Comparison of ENCODE assay signal across 15 cellular contexts in genomic region chr4:185524888-185525863, GRCh38. TPM values are rescaled to one million over a fixed set of nuclear protein-coding genes. Genes with fewer than 3 reads are reported as not detected.
DNase-seq lines count a peak whose midpoint lies in the region; ATAC-seq and TF ChIP-seq lines count a peak whose summit lies in the region.
"Had no signal": no experiment of that assay in that cellular context is flagged by ENCODE, and none has a peak within 500 bp of the region (broad histone marks: within the 10 kb centered on the region; RNA-seq: fewer than 3 reads in every experiment).

No MANE protein-coding gene starts in this region.

- H3K27ac Mint-ChIP-seq in glutamatergic neuron (ENCODE audit: unreplicated experiment) (peak overlapping the region; percentile 77), osteocyte (ENCODE audit: unreplicated experiment) (no peak overlapping the region)
- H3K27ac Mint-ChIP-seq: activated T-helper 2 cell treated with anti-CD3 and anti-CD28 coated beads, Interferon-gamma antibody, Interleukin-2, Interleukin-4, amounts not matched to agents 10 μg/mL and 5 μg/mL and 100 μg/mL, durations not matched to agents 14 hours and 24 hours and 36 hours had no signal

- no peak for ATAC-seq in HCT116
- ATAC-seq: GM12878 had no signal

- POLR2A ChIA-PET in HCT116 (lab: Charles Lee) = no interaction called here

- H3K9me3 ChIP-seq in HCT116 (ENCODE audit: control insufficient read depth in 1 of 2, insufficient read depth in 1 of 2, low read depth in 1 of 2, low read length in 2 of 2) (no peaks in the 10 kb centered on the region), SJCRH30 (replicated peaks) (peaks cover 4% of the 10 kb centered on the region), sigmoid colon (peaks cover 0 to 2% (median 0%) of the 10 kb centered on the region in 4 donors)

- CTCF ChIA-PET in HCT116 (lab: Charles Lee) = no interaction called here

- H3K4me1 ChIP-seq in HCT116 (ENCODE audit: control insufficient read depth in 1 of 2, insufficient read depth in 2 of 2, low read length in 2 of 2) (no peaks in the 10 kb centered on the region), SJCRH30 (peaks cover 16% of the 10 kb centered on the region), sigmoid colon (peaks cover 0 to 33% (median 13%) of the 10 kb centered on the region in 4 donors)

- H4K20me1 ChIP-seq in HCT116 (ENCODE audit: insufficient read depth) = no peaks in the 10 kb centered on the region

- no peaks in the 10 kb centered on the region for H3K79me2 ChIP-seq in HCT116 (ENCODE audit: insufficient read depth, low read length)

- BruUV-seq in HCT116 (replicated peaks; lab: Mats Ljungman, UMichigan) = no TSS peak

- TF ChIP-seq POLR2A in HCT116 (IDR thresholded peaks at IDR 0.05; ENCODE audit: borderline replicate concordance, extremely low read depth, insufficient read depth, insufficient read length) (no peak), sigmoid colon (IDR thresholded peaks at IDR 0.05) (no peak)

- TF ChIP-seq CTCF in HCT116 (IDR thresholded peaks at IDR 0.05 in 2 of 3, conservative IDR thresholded peaks at IDR 0.05 in 1 of 3; ENCODE audit: borderline replicate concordance in 1 of 3, insufficient read depth in 1 of 3, low read depth in 2 of 3, low read length in 2 of 3) = no peak
- no peak for TF ChIP-seq CTCF in glutamatergic neuron (IDR thresholded peaks at IDR 0.05; ENCODE audit: partially characterized antibody, unreplicated experiment)
- no peak for TF ChIP-seq CTCF in sigmoid colon (IDR thresholded peaks at IDR 0.05)
- TF ChIP-seq CTCF in osteocyte (IDR thresholded peaks at IDR 0.05) = no peak

- DNase-seq in HCT116 (ENCODE audit: low read depth, low spot score) = no peak
- peak; percentile 83 to 88 for DNase-seq in SJCRH30
- peak; percentile 47 for DNase-seq in glutamatergic neuron
- no peak for DNase-seq in sigmoid colon
- DNase-seq in stimulated activated CD8-positive, alpha-beta memory T cell treated with anti-CD3 and anti-CD28 coated beads, Interleukin-4, amount 100 ng/mL, for 48 hours = no peak
- no peak for DNase-seq in ureter (ENCODE audit: low spot score)
- DNase-seq in activated CD4-positive, CD25-positive, alpha-beta regulatory T cell treated with anti-CD3 and anti-CD28 coated beads, Interleukin-2, amount 50 U/mL, for 72 hours = no peak
- no peak for DNase-seq in osteocyte (ENCODE audit: extremely low spot score, unreplicated experiment)
- DNase-seq: amniotic stem cell, COR-L47, mesendoderm, NCI-H510A treated with DMSO at 0.1 percent for 48 hours, PC-9 had no signal

- TF ChIP-seq EP300 in sigmoid colon (IDR thresholded peaks at IDR 0.05) = no peak

- no peaks in the 10 kb centered on the region for H3K9me2 ChIP-seq in HCT116 (ENCODE audit: insufficient read depth)

- WGBS in sigmoid colon, 2 donors = 77 to 85% methylated on average over 5 of the region's 5 CpGs

- H3K4me1 Mint-ChIP-seq in glutamatergic neuron (ENCODE audit: low read depth, unreplicated experiment) (peaks cover 23% of the 10 kb centered on the region), osteocyte (ENCODE audit: unreplicated experiment) (peaks cover 3% of the 10 kb centered on the region)

- no peak overlapping the region for H3K4me2 ChIP-seq in HCT116 (ENCODE audit: low read length)
- H3K4me2 ChIP-seq: PC-9 had no signal

- H3K27me3 Mint-ChIP-seq in glutamatergic neuron (ENCODE audit: unreplicated experiment) (peaks cover 4% of the 10 kb centered on the region), osteocyte (ENCODE audit: unreplicated experiment) (peaks cover 3% of the 10 kb centered on the region)

- no peaks in the 10 kb centered on the region for H3K27me3 ChIP-seq in HCT116 (ENCODE audit: insufficient read depth, low read length)
- H3K27me3 ChIP-seq in SJCRH30 = no peaks in the 10 kb centered on the region
- no peaks in the 10 kb centered on the region for H3K27me3 ChIP-seq in sigmoid colon

- H3K36me3 ChIP-seq in HCT116 (ENCODE audit: control insufficient read depth in 1 of 2, insufficient read depth in 2 of 2, low read length in 2 of 2) (no peaks in the 10 kb centered on the region), SJCRH30 (peaks cover 25% of the 10 kb centered on the region), sigmoid colon (peaks cover 0 to 25% (median 6%) of the 10 kb centered on the region in 4 donors)

- no peak overlapping the region for H3K27ac ChIP-seq in HCT116 (ENCODE audit: low read depth, low read length)
- H3K27ac ChIP-seq in SJCRH30 = peak overlapping the region; percentile 80
- H3K27ac ChIP-seq in sigmoid colon = peak overlapping the region; percentile 5 to 72 (median 48)
- H3K27ac ChIP-seq: PC-9 had no signal

- no peak overlapping the region for H2AFZ ChIP-seq in HCT116 (ENCODE audit: low read depth, low read length, poor library complexity, severe bottlenecking)
- H2AFZ ChIP-seq: PC-9 had no signal

- RAD21 ChIA-PET in HCT116 (lab: Charles Lee; ENCODE audit: low non-redundant PET in 1 of 2, low total read pairs in 2 of 2, uncharacterized antibody in 2 of 2, unreplicated experiment in 2 of 2) = no interaction called here

- H3K36me3 Mint-ChIP-seq in glutamatergic neuron (ENCODE audit: unreplicated experiment) (peaks cover 5% of the 10 kb centered on the region), osteocyte (ENCODE audit: unreplicated experiment) (no peaks in the 10 kb centered on the region)

- intact Hi-C loops in HCT116 (cut with micrococcal nuclease) = no loop called here
- intact Hi-C loops in sigmoid colon (cut with DNase I) = no loop called here

- H3K4me3 ChIP-seq in HCT116 (replicated peaks in 1 of 2; ENCODE audit: low read depth in 1 of 2, low read length in 2 of 2) (no peak overlapping the region), SJCRH30 (no peak overlapping the region), sigmoid colon (no peak overlapping the region)
- H3K4me3 ChIP-seq: GM12878, PC-9 had no signal

- TF ChIP-seq RAD21 in HCT116 (IDR thresholded peaks at IDR 0.05; ENCODE audit: low read depth) = no peak

- H3K9me3 Mint-ChIP-seq in glutamatergic neuron (ENCODE audit: unreplicated experiment) = peaks cover 11% of the 10 kb centered on the region
- H3K9me3 Mint-ChIP-seq in osteocyte (ENCODE audit: unreplicated experiment) = peaks cover 12% of the 10 kb centered on the region
- H3K9me3 Mint-ChIP-seq: activated T-helper 2 cell treated with anti-CD3 and anti-CD28 coated beads, Interferon-gamma antibody, Interleukin-2, Interleukin-4, amounts not matched to agents 10 μg/mL and 5 μg/mL and 100 μg/mL, durations not matched to agents 14 hours and 24 hours and 36 hours had no signal

- H3K9ac ChIP-seq in HCT116 (ENCODE audit: low read length) = no peak overlapping the region

- H3K4me3 Mint-ChIP-seq in glutamatergic neuron (ENCODE audit: unreplicated experiment) = no peak overlapping the region
- H3K4me3 Mint-ChIP-seq in osteocyte (ENCODE audit: unreplicated experiment) = no peak overlapping the region

TF ChIP-seq in HCT116, 20 proteins besides CTCF, POLR2A, EP300 and RAD21:
- TF ChIP-seq, protein P1, sequence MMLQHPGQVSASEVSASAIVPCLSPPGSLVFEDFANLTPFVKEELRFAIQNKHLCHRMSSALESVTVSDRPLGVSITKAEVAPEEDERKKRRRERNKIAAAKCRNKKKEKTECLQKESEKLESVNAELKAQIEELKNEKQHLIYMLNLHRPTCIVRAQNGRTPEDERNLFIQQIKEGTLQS (IDR thresholded peaks at IDR 0.05) = 0 out of 2 replicates have a peak, but pooled peaks have one; percentile 12
- no peak for TF ChIP-seq POLR2AphosphoS5 (IDR thresholded peaks at IDR 0.05; ENCODE audit: low read depth, low read length)
- TF ChIP-seq SP1 (IDR thresholded peaks at IDR 0.05; ENCODE audit: low read depth) = 0 out of 2 replicates have a peak, but pooled peaks have one; percentile 23
- TF ChIP-seq CBX3 (IDR thresholded peaks at IDR 0.05; ENCODE audit: low read depth) = no peak
- no peak for TF ChIP-seq EZH2phosphoT487 (IDR thresholded peaks at IDR 0.05; ENCODE audit: borderline replicate concordance)
- TF ChIP-seq EGR1 (IDR thresholded peaks at IDR 0.05; ENCODE audit: low read depth) = no peak; the same call in 1 of the 2 replicates
- TF ChIP-seq JUND (IDR thresholded peaks at IDR 0.05) = peak; percentile 44
- TF ChIP-seq FOSL1 (IDR thresholded peaks at IDR 0.05; ENCODE audit: low read depth) = peak; percentile 50

RNA-seq across cellular contexts. Expression of gene PDLIM3, which starts 10.1 kb away (rescaled TPM):
- total RNA-seq in HCT116 (2021; ENCODE audit: unreplicated experiment) (11.5 TPM), glutamatergic neuron (ENCODE audit: unreplicated experiment) (262 TPM), sigmoid colon (100 to 1,000 TPM; 568 to 907 (median 820) TPM), ureter (127 TPM), osteocyte (2.1 and 2.8 TPM in 2 replicates)
- 14.6 and 17.3 TPM in 2 replicates for polyA plus RNA-seq in HCT116 (2012)
- 137 and 144 TPM in 2 replicates for total RNA-seq in SJCRH30 (2014; rRNA removed; shearing (Covaris generic))
- 10 to 100 TPM in 2 of 3 donors, 1 to 10 TPM in 1; 7.9 to 24.5 (median 17.4) TPM for polyA plus RNA-seq in sigmoid colon
- total RNA-seq: GM12878 had no signal

RNA-seq across cellular contexts. Expression of gene CCDC110, which starts 53.6 kb away (rescaled TPM):
- total RNA-seq in HCT116 (2021; ENCODE audit: unreplicated experiment) (2.7 TPM), glutamatergic neuron (ENCODE audit: unreplicated experiment) (1.3 TPM), sigmoid colon (1 to 10 TPM; 1.6 to 9.3 (median 7.2) TPM), ureter (2.3 TPM), osteocyte (0.73 and 0.76 TPM in 2 replicates)
- 1.6 and 2.0 TPM in 2 replicates for polyA plus RNA-seq in HCT116 (2012)
- total RNA-seq in SJCRH30 (2014; rRNA removed; shearing (Covaris generic)) = not detected in 2 replicates
- polyA plus RNA-seq in sigmoid colon = 1 to 10 TPM in 1 of 3 donors, under 1 TPM in 2; 0.69 to 1.2 (median 0.82) TPM
- total RNA-seq: activated T-helper 2 cell treated with anti-CD3 and anti-CD28 coated beads, Interferon-gamma antibody, Interleukin-2, Interleukin-4, amounts not matched to agents 10 μg/mL and 5 μg/mL and 100 μg/mL, durations not matched to agents 14 hours and 24 hours and 36 hours had no signal

Comparison
In these comparisons a context has a peak if more than half of its experiments do, and no peak if none do; other contexts are left out.
1. DNase-seq: peak in SJCRH30 (2 of 2) and glutamatergic neuron (single experiment); none in HCT116 (single experiment), sigmoid colon (single experiment), stimulated activated CD8-positive, alpha-beta memory T cell treated with anti-CD3 and anti-CD28 coated beads, Interleukin-4, amount 100 ng/mL, for 48 hours (single experiment), ureter (single experiment), activated CD4-positive, CD25-positive, alpha-beta regulatory T cell treated with anti-CD3 and anti-CD28 coated beads, Interleukin-2, amount 50 U/mL, for 72 hours (single experiment) and osteocyte (single experiment).
2. RNA of gene PDLIM3, which starts 10.1 kb away (total RNA-seq): 568 to 907 TPM in sigmoid colon, 262 TPM in glutamatergic neuron (single experiment), 137 to 144 TPM in SJCRH30 and 127 TPM in ureter (single experiment); 11.5 TPM in HCT116 (single experiment) and 2.1 to 2.8 TPM in osteocyte; every median in the first group is over 10 times any median in the second.